ENCODE assay signal across 1 cellular context in genomic region chr1:93165895-93166294, GRCh38.
TF ChIP-seq lines count a peak whose summit lies in the region.

No MANE protein-coding gene starts in this region.

TF ChIP-seq in K562, 482 proteins besides CTCF, POLR2A, EP300 and RAD21:
- 0 out of 2 replicates have a peak, but pooled peaks have one; percentile 31 for TF ChIP-seq BCOR (IDR thresholded peaks at IDR 0.05)
- TF ChIP-seq ZNF146 (CRISPR knock-in tag; IDR thresholded peaks at IDR 0.05; ENCODE audit: unreplicated experiment): peak; percentile 74
- TF ChIP-seq SMARCA5 (IDR thresholded peaks at IDR 0.05): peak; percentile 12; the same call in 1 of the 2 replicates
